14 cellular contexts compared by ENCODE assay signal in genomic region chr7:42096681-42097637, GRCh38.
DNase-seq lines count a peak whose midpoint lies in the region; ATAC-seq and TF ChIP-seq lines count a peak whose summit lies in the region.
"Had no signal": no experiment of that assay in that cellular context is flagged by ENCODE, and none has a peak within 500 bp of the region (broad histone marks: within the 10 kb centered on the region; RNA-seq: fewer than 3 reads in every experiment).

No MANE protein-coding gene starts in this region.

- H3K4me1 Mint-ChIP-seq in osteocyte (ENCODE audit: unreplicated experiment): peaks cover 51% of the 10 kb centered on the region

- H3K4me3 Mint-ChIP-seq in osteocyte (ENCODE audit: unreplicated experiment): no peak overlapping the region

- DNase-seq in AG20443 (ENCODE audit: low spot score) (peak; percentile 41), adipocyte (ENCODE audit: low read depth) (no peak), cardiac muscle cell (ENCODE audit: low read depth in 1 of 2, low spot score in 1 of 2) (peak; percentile 28 to 94), osteocyte (ENCODE audit: extremely low spot score, unreplicated experiment) (no peak), hippocampal formation (lab: John Stamatoyannopoulos, UW) (no peak), NCI-H345 (lab: John Stamatoyannopoulos, UW) (no peak)
- DNase-seq: activated CD8-positive, alpha-beta memory T cell treated with anti-CD3 and anti-CD28 coated beads, Interleukin-2, amount 50 U/mL, for 48 hours; central memory CD4-positive, alpha-beta T cell; NK-92 treated with Interleukin-12 subunit alpha and Interleukin-12 subunit beta, amount 100 ng/mL, for 24 hours; stimulated activated CD4-positive, alpha-beta T cell treated with anti-CD3 and anti-CD28 coated beads, Interleukin-4, amount 100 ng/mL, for 4 hours; T-helper 9 cell had no signal

- H3K27ac ChIP-seq in cardiac muscle cell: peak overlapping the region; percentile 82
- H3K27ac ChIP-seq: suprapubic skin had no signal

- ATAC-seq in GM18505 (IDR thresholded peaks at IDR 0.05; ENCODE audit: unreplicated experiment): no peak
- ATAC-seq in GM18517 (IDR thresholded peaks at IDR 0.05; ENCODE audit: unreplicated experiment): no peak

- H3K4me1 ChIP-seq in adipocyte (ENCODE audit: control insufficient read depth, insufficient read depth, low read length) (peaks cover 32% of the 10 kb centered on the region), cardiac muscle cell (ENCODE audit: low read depth) (peaks cover 25% of the 10 kb centered on the region)

- no peaks in the 10 kb centered on the region for H3K27me3 ChIP-seq in adipocyte (replicated peaks; ENCODE audit: control insufficient read depth, insufficient read depth, low read length)
- no peaks in the 10 kb centered on the region for H3K27me3 ChIP-seq in cardiac muscle cell
- H3K27me3 ChIP-seq: suprapubic skin had no signal

- TF ChIP-seq CTCF in cardiac muscle cell (IDR thresholded peaks at IDR 0.05; ENCODE audit: low read depth, low read length) (no peak), osteocyte (IDR thresholded peaks at IDR 0.05) (no peak)

- no peaks in the 10 kb centered on the region for H3K9me3 Mint-ChIP-seq in osteocyte (ENCODE audit: unreplicated experiment)

- H3K4me3 ChIP-seq in adipocyte (ENCODE audit: low read length) (no peak overlapping the region), cardiac muscle cell (no peak overlapping the region)
- H3K4me3 ChIP-seq: suprapubic skin had no signal

- H3K9ac ChIP-seq in adipocyte (ENCODE audit: low read length): peak overlapping the region; percentile 66

- H3K27ac Mint-ChIP-seq in osteocyte (ENCODE audit: unreplicated experiment): peak overlapping the region; percentile 62

- no peaks in the 10 kb centered on the region for H3K9me3 ChIP-seq in adipocyte (ENCODE audit: control insufficient read depth, low read length)
- H3K9me3 ChIP-seq in cardiac muscle cell (ENCODE audit: low read depth): no peaks in the 10 kb centered on the region
- H3K9me3 ChIP-seq: suprapubic skin had no signal

- peaks cover 3% of the 10 kb centered on the region for H3K36me3 Mint-ChIP-seq in osteocyte (ENCODE audit: unreplicated experiment)

- H3K36me3 ChIP-seq in adipocyte (ENCODE audit: control insufficient read depth, insufficient read depth, low read length, severe bottlenecking): no peaks in the 10 kb centered on the region
- no peaks in the 10 kb centered on the region for H3K36me3 ChIP-seq in cardiac muscle cell
- H3K36me3 ChIP-seq: suprapubic skin had no signal

- no peak for TF ChIP-seq POLR2A in GM18505 (IDR thresholded peaks at IDR 0.05; ENCODE audit: borderline replicate concordance, extremely low read depth, insufficient read depth, insufficient read length)

- no peaks in the 10 kb centered on the region for H3K27me3 Mint-ChIP-seq in osteocyte (ENCODE audit: unreplicated experiment)

Comparison
In these comparisons a context has a peak if more than half of its experiments do, and no peak if none do; other contexts are left out.
1. DNase-seq: peak in AG20443 (single experiment) and cardiac muscle cell (2 of 2); none in adipocyte (single experiment), osteocyte (single experiment), hippocampal formation (0 of 2) and NCI-H345 (single experiment).